Comparison of ENCODE assay signal across 34 cellular contexts in genomic region chr10:100664509-100664908, GRCh38.
"Had no signal": no experiment of that assay in that cellular context is flagged by ENCODE, and none has a peak within 500 bp of the region (broad histone marks: within the 10 kb centered on the region; RNA-seq: fewer than 3 reads in every experiment).

No MANE protein-coding gene starts in this region.

- H3K4me1 ChIP-seq: adrenal gland, colonic mucosa had no signal

- H3K9me3 Mint-ChIP-seq: activated B cell treated with CpG ODN at 0.5 μM for 24 hours; activated CD8-positive, alpha-beta T cell treated with anti-CD3 and anti-CD28 coated beads for 36 hours; activated naive CD8-positive, alpha-beta T cell treated with anti-CD3 and anti-CD28 coated beads for 36 hours; activated naive CD8-positive, alpha-beta T cell treated with anti-CD3 and anti-CD28 coated beads, Interleukin-2, amount 50 U/mL, for 24 hours; activated T-cell treated with anti-CD3 and anti-CD28 coated beads, Interleukin-2, amount 50 U/mL, for 4 hours; activated T-helper 17 cell treated with anti-CD3 and anti-CD28 coated beads, Interleukin-2, amount 50 U/mL, for 72 hours; T-helper 2 cell treated with Interferon-gamma antibody and Interleukin-4, amounts not matched to agents 5 μg/mL and 100 μg/mL, for 36 hours had no signal

- H3K36me3 Mint-ChIP-seq: activated naive CD8-positive, alpha-beta T cell treated with anti-CD3 and anti-CD28 coated beads for 36 hours had no signal

- H3K4me1 Mint-ChIP-seq: activated B cell treated with CpG ODN at 0.5 μM for 24 hours; activated naive CD8-positive, alpha-beta T cell treated with anti-CD3 and anti-CD28 coated beads, Interleukin-2, amount 50 U/mL, for 24 hours; activated T-helper 17 cell treated with anti-CD3 and anti-CD28 coated beads, Interleukin-2, amount 50 U/mL, for 72 hours had no signal

- H3K27ac Mint-ChIP-seq: activated B cell treated with CpG ODN at 0.5 μM for 24 hours; activated CD8-positive, alpha-beta T cell treated with anti-CD3 and anti-CD28 coated beads for 36 hours; activated naive CD8-positive, alpha-beta T cell treated with anti-CD3 and anti-CD28 coated beads for 36 hours; activated naive CD8-positive, alpha-beta T cell treated with anti-CD3 and anti-CD28 coated beads, Interleukin-2, amount 50 U/mL, for 24 hours; activated T-helper 17 cell treated with anti-CD3 and anti-CD28 coated beads, Interleukin-2, amount 50 U/mL, for 72 hours; T-helper 17 cell; T-helper 2 cell treated with Interferon-gamma antibody and Interleukin-4, amounts not matched to agents 5 μg/mL and 100 μg/mL, for 36 hours had no signal

- FAIRE-seq: endometrium, endothelial cell of umbilical vein had no signal

- ATAC-seq: activated CD4-positive, CD25-positive, alpha-beta regulatory T cell treated with anti-CD3 and anti-CD28 coated beads, Interleukin-2, amount 50 U/mL, for 24 hours; activated CD8-positive, alpha-beta T cell treated with anti-CD3 and anti-CD28 coated beads for 36 hours; activated naive CD8-positive, alpha-beta T cell treated with anti-CD3 and anti-CD28 coated beads, Interleukin-2, amount 50 U/mL, for 24 hours; activated T-cell treated with anti-CD3 and anti-CD28 coated beads, Interleukin-2, amount 50 U/mL, for 4 hours; activated T-helper 17 cell treated with anti-CD3 and anti-CD28 coated beads, Interleukin-2, amount 50 U/mL, for 72 hours; body of pancreas; heart left ventricle; T-helper 17 cell had no signal

- H3K9me3 ChIP-seq: adrenal gland, body of pancreas, colonic mucosa, esophagus squamous epithelium, heart left ventricle had no signal

- DNase-seq: activated B cell treated with CpG ODN at 0.5 μM for 24 hours; activated CD4-positive, alpha-beta T cell treated with anti-CD3 and anti-CD28 coated beads for 48 hours; activated CD4-positive, alpha-beta T cell treated with anti-CD3 and anti-CD28 coated beads, Interleukin-2, amount 50 U/mL, for 1 hour; activated CD4-positive, alpha-beta T cell treated with anti-CD3 and anti-CD28 coated beads, Interleukin-2, amount 50 U/mL, for 48 hours; activated CD8-positive, alpha-beta memory T cell treated with anti-CD3 and anti-CD28 coated beads for 24 hours; activated CD8-positive, alpha-beta T cell treated with anti-CD3 and anti-CD28 coated beads for 36 hours; activated effector memory CD4-positive, alpha-beta T cell treated with Interleukin-2 at 50 U/mL for 16 hours; activated gamma-delta T cell treated with Interleukin-2 at 50 U/mL for 16 hours; activated naive CD4-positive, alpha-beta T cell treated with anti-CD3 and anti-CD28 coated beads, Interleukin-2, amount 50 U/mL, for 16 hours; activated naive CD4-positive, alpha-beta T cell treated with Interleukin-2 at 50 U/mL for 16 hours; activated naive CD8-positive, alpha-beta T cell treated with anti-CD3 and anti-CD28 coated beads for 36 hours; activated naive CD8-positive, alpha-beta T cell treated with anti-CD3 and anti-CD28 coated beads, Interleukin-2, amount 50 U/mL, for 24 hours; activated T-cell treated with anti-CD3 and anti-CD28 coated beads, Interleukin-2, amount 50 U/mL, for 4 hours; adrenal gland; amygdala; aorta; body of pancreas; central memory CD4-positive, alpha-beta T cell; cerebellar nuclear complex; colonic mucosa; effector CD8-positive, alpha-beta T cell; esophagus squamous epithelium; foreskin melanocyte; heart left ventricle; T-helper 1 cell; T-helper 17 cell; T1000; WERI-Rb-1 had no signal

- H3K4me3 ChIP-seq: adrenal gland, body of pancreas, colonic mucosa, esophagus squamous epithelium, heart left ventricle had no signal

- H3K4me3 Mint-ChIP-seq: activated B cell treated with CpG ODN at 0.5 μM for 24 hours; activated CD8-positive, alpha-beta T cell treated with anti-CD3 and anti-CD28 coated beads for 36 hours; activated naive CD8-positive, alpha-beta T cell treated with anti-CD3 and anti-CD28 coated beads for 36 hours; activated naive CD8-positive, alpha-beta T cell treated with anti-CD3 and anti-CD28 coated beads, Interleukin-2, amount 50 U/mL, for 24 hours; activated T-cell treated with anti-CD3 and anti-CD28 coated beads, Interleukin-2, amount 50 U/mL, for 4 hours; activated T-helper 17 cell treated with anti-CD3 and anti-CD28 coated beads, Interleukin-2, amount 50 U/mL, for 72 hours; T-helper 17 cell; T-helper 2 cell treated with Interferon-gamma antibody and Interleukin-4, amounts not matched to agents 5 μg/mL and 100 μg/mL, for 36 hours had no signal

- H3K36me3 ChIP-seq: adrenal gland, colonic mucosa, esophagus squamous epithelium, heart left ventricle, WERI-Rb-1 had no signal

- H3K27ac ChIP-seq: adrenal gland, body of pancreas, colonic mucosa, epithelial cell of prostate, esophagus squamous epithelium, heart left ventricle, WERI-Rb-1 had no signal
